ENCODE assay signal across 9 cellular contexts in genomic region chr14:20428010-20428365, GRCh38. TPM values are rescaled to one million over a fixed set of nuclear protein-coding genes. Genes with fewer than 3 reads are reported as not detected.
A peak's percentile ranks its signal among the peaks of the same experiment; 100 is the strongest.
DNase-seq lines count a peak whose midpoint lies in the region; ATAC-seq and TF ChIP-seq lines count a peak whose summit lies in the region.
"Had no signal": no experiment of that assay in that cellular context is flagged by ENCODE, and none has a peak within 500 bp of the region (broad histone marks: within the 10 kb centered on the region; RNA-seq: fewer than 3 reads in every experiment).

No MANE protein-coding gene starts in this region.

- POLR2A ChIA-PET in Caco-2 (lab: Charles Lee): no interaction called here

- peak overlapping the region; percentile 6 for H3K27ac Mint-ChIP-seq in Caco-2 (ENCODE audit: unreplicated experiment)
- peak overlapping the region; percentile 59 for H3K27ac Mint-ChIP-seq in endodermal cell

- H3K9me3 Mint-ChIP-seq in Caco-2 (ENCODE audit: unreplicated experiment) (no peaks in the 10 kb centered on the region), endodermal cell (no peaks in the 10 kb centered on the region)

- H3K36me3 Mint-ChIP-seq in Caco-2 (ENCODE audit: insufficient read depth, unreplicated experiment) (no peaks in the 10 kb centered on the region), endodermal cell (ENCODE audit: low read depth) (no peaks in the 10 kb centered on the region)

- H3K4me1 ChIP-seq in Caco-2 (peaks cover 22% of the 10 kb centered on the region), endodermal cell (ENCODE audit: control insufficient read depth, insufficient read depth, low read length) (no peaks in the 10 kb centered on the region)

- no peak overlapping the region for H3K9ac ChIP-seq in endodermal cell (ENCODE audit: extremely low read depth, low read length, poor library complexity, severe bottlenecking)

- H3K4me1 Mint-ChIP-seq in Caco-2 (ENCODE audit: low read depth, unreplicated experiment) (peaks cover 23% of the 10 kb centered on the region), endodermal cell (peaks cover 13% of the 10 kb centered on the region)

- CTCF ChIA-PET in Caco-2 (lab: Charles Lee): no interaction called here

- H3K4me3 ChIP-seq in Caco-2 (ENCODE audit: low read depth, low read length): peak overlapping the region; percentile 2; the same call in 1 of the 2 replicates
- no peak overlapping the region for H3K4me3 ChIP-seq in endodermal cell (ENCODE audit: low read length)

- H3K36me3 ChIP-seq in Caco-2 (ENCODE audit: control insufficient read depth, insufficient read depth, low read length): no peaks in the 10 kb centered on the region
- no peaks in the 10 kb centered on the region for H3K36me3 ChIP-seq in endodermal cell (ENCODE audit: control insufficient read depth, insufficient read depth, low read length)

- ATAC-seq in GM19455 (IDR thresholded peaks at IDR 0.05; ENCODE audit: unreplicated experiment) (peak; percentile 37), HG03378 (IDR thresholded peaks at IDR 0.05; ENCODE audit: unreplicated experiment) (peak; percentile 30)

- H3K27me3 Mint-ChIP-seq in Caco-2 (ENCODE audit: insufficient read depth, unreplicated experiment) (no peaks in the 10 kb centered on the region), endodermal cell (ENCODE audit: insufficient read depth) (no peaks in the 10 kb centered on the region)

- no peak overlapping the region for H3K4me3 Mint-ChIP-seq in Caco-2 (ENCODE audit: unreplicated experiment)
- no peak overlapping the region for H3K4me3 Mint-ChIP-seq in endodermal cell

- intact Hi-C loops in Caco-2 (cut with micrococcal nuclease; ENCODE audit: unreplicated experiment): no loop called here

- BruUV-seq in Caco-2 (replicated peaks; lab: Mats Ljungman, UMichigan): no TSS peak

- no peak for DNase-seq in Caco-2
- DNase-seq in endodermal cell: no peak
- no peak for DNase-seq in SIG-M5 treated with dmso at 0.1 percent for 504 hours (lab: John Stamatoyannopoulos, UW; ENCODE audit: unreplicated experiment)
- no peak for DNase-seq in NCI-H2029 treated with DMSO at 0.1 percent for 48 hours (lab: John Stamatoyannopoulos, UW)
- no peak for DNase-seq in NCI-H446 treated with DMSO at 0.1 percent for 48 hours (lab: John Stamatoyannopoulos, UW)
- DNase-seq in DMS 273 (lab: John Stamatoyannopoulos, UW; ENCODE audit: unreplicated experiment): no peak

- no peak overlapping the region for H3K27ac ChIP-seq in endodermal cell (ENCODE audit: low read depth, low read length)

- H3K27me3 ChIP-seq in Caco-2 (replicated peaks; ENCODE audit: control insufficient read depth, insufficient read depth, low read length) (no peaks in the 10 kb centered on the region), endodermal cell (ENCODE audit: control insufficient read depth, insufficient read depth, low read length, poor library complexity, severe bottlenecking) (no peaks in the 10 kb centered on the region)

- 78 to 100% methylated on average over 1 to 5 of the region's 5 CpGs for WGBS in endodermal cell (ENCODE audit: insufficient coverage in 1 of 2, insufficient read length in 1 of 2), 2 experiments

- H3K9me3 ChIP-seq in Caco-2 (no peaks in the 10 kb centered on the region), endodermal cell (ENCODE audit: control insufficient read depth, low read length) (no peaks in the 10 kb centered on the region)

- TF ChIP-seq CTCF in Caco-2 (IDR thresholded peaks at IDR 0.05; ENCODE audit: insufficient read depth in 1 of 2, low read depth in 1 of 2, low read length in 1 of 2, severe bottlenecking in 1 of 2, unreplicated experiment in 1 of 2): no peak
- no peak for TF ChIP-seq CTCF in endodermal cell (conservative IDR thresholded peaks at IDR 0.05)

RNA-seq across cellular contexts. Expression of gene KLHL33, which starts 8.0 kb away (rescaled TPM):
- not detected in 2 replicates for total RNA-seq in Caco-2 (2022)
- total RNA-seq in endodermal cell: under 1 TPM in 1 of 2 donors, not detected in 1; 0.09 TPM
- not detected for polyA plus RNA-seq in endodermal cell (2013, experiment 1 of 2)
- polyA plus RNA-seq in endodermal cell (2013, experiment 2 of 2): not detected
- total RNA-seq: glomerular endothelial cell had no signal

RNA-seq across cellular contexts. Expression of gene TEP1, which starts 14.7 kb away (rescaled TPM):
- total RNA-seq in Caco-2 (2022) (18.8 and 23.2 TPM in 2 replicates), endodermal cell (10 to 100 TPM; 33.8 to 34.0 TPM)
- polyA plus RNA-seq in endodermal cell (2013, experiment 1 of 2): 8.8 TPM
- 9.9 TPM for polyA plus RNA-seq in endodermal cell (2013, experiment 2 of 2)

RNA-seq across cellular contexts. Expression of gene OSGEP, which starts 26.6 kb away (rescaled TPM):
- total RNA-seq in Caco-2 (2022): 63.1 and 64.3 TPM in 2 replicates
- total RNA-seq in endodermal cell: 10 to 100 TPM; 44.3 to 50.7 TPM
- 36.2 TPM for polyA plus RNA-seq in endodermal cell (2013, experiment 1 of 2)
- polyA plus RNA-seq in endodermal cell (2013, experiment 2 of 2): 33.5 TPM

RNA-seq across cellular contexts. Expression of gene APEX1, which starts 27.0 kb away (rescaled TPM):
- total RNA-seq in Caco-2 (2022) (176 and 185 TPM in 2 replicates), endodermal cell (100 to 1,000 TPM; 228 to 249 TPM)
- polyA plus RNA-seq in endodermal cell (2013, experiment 1 of 2): 308 TPM
- polyA plus RNA-seq in endodermal cell (2013, experiment 2 of 2): 267 TPM

RNA-seq across cellular contexts. Expression of gene PIP4P1, which starts 33.2 kb away (rescaled TPM):
- total RNA-seq in Caco-2 (2022) (39.6 and 46.2 TPM in 2 replicates), endodermal cell (10 to 100 TPM; 32.1 to 38.1 TPM)
- 39.0 TPM for polyA plus RNA-seq in endodermal cell (2013, experiment 1 of 2)
- 45.4 TPM for polyA plus RNA-seq in endodermal cell (2013, experiment 2 of 2)
